Comparison of ENCODE assay signal across 1 cellular context in genomic region chr18:6606411-6607085, GRCh38.
TF ChIP-seq lines count a peak whose summit lies in the region.

No MANE protein-coding gene starts in this region.

TF ChIP-seq in H1, 55 proteins besides CTCF, POLR2A, EP300 and RAD21:
- TF ChIP-seq NRF1 (IDR thresholded peaks at IDR 0.05; ENCODE audit: low read depth, low read length) = no peak
- TF ChIP-seq TAF7 (optimal IDR thresholded peaks at IDR 0.05; ENCODE audit: borderline replicate concordance, low read depth, low read length) = no peak
- TF ChIP-seq HDAC6 (IDR thresholded peaks at IDR 0.05; ENCODE audit: low read depth, low read length) = no peak
- no peak for TF ChIP-seq BRCA1 (IDR thresholded peaks at IDR 0.05; ENCODE audit: low read depth, low read length)
